5 cellular contexts compared by ENCODE assay signal in genomic region chr2:95589777-95590536, GRCh38. TPM values are rescaled to one million over a fixed set of nuclear protein-coding genes. Genes with fewer than 3 reads are reported as not detected.
"Had no signal": no experiment of that assay in that cellular context is flagged by ENCODE, and none has a peak within 500 bp of the region (broad histone marks: within the 10 kb centered on the region; RNA-seq: fewer than 3 reads in every experiment).

No MANE protein-coding gene starts in this region.

RNA-seq across cellular contexts. Expression of gene TRIM43, which starts 1.8 kb away (rescaled TPM):
- total RNA-seq: M059J, PC-3, Peyer's patch, Right ventricle myocardium superior, SJSA1 had no signal
